13 cellular contexts compared by ENCODE assay signal in genomic region chr1:157135646-157136045, GRCh38. TPM values are rescaled to one million over a fixed set of nuclear protein-coding genes. Genes with fewer than 3 reads are reported as not detected.
DNase-seq lines count a peak whose midpoint lies in the region; ATAC-seq, FAIRE-seq and TF ChIP-seq lines count a peak whose summit lies in the region.
"Had no signal": no experiment of that assay in that cellular context is flagged by ENCODE, and none has a peak within 500 bp of the region (broad histone marks: within the 10 kb centered on the region; RNA-seq: fewer than 3 reads in every experiment).

No MANE protein-coding gene starts in this region.

- H2AFZ ChIP-seq in HCT116 (ENCODE audit: low read depth, low read length, poor library complexity, severe bottlenecking): no peak overlapping the region
- H2AFZ ChIP-seq in astrocyte (ENCODE audit: low read depth, low read length): no peak overlapping the region
- no peak overlapping the region for H2AFZ ChIP-seq in mesenchymal stem cell (ENCODE audit: low read depth, low read length)

- no peak overlapping the region for H3K14ac ChIP-seq in mesenchymal stem cell (ENCODE audit: low read length in 2 of 2)

- WGBS in A549 (ENCODE audit: missing lambda C conversion rate): 70% methylated on average over 1 of the region's 1 CpG
- WGBS in mesenchymal stem cell: no CpG with 5 or more reads among the region's 1 CpG

- H3K36me3 Mint-ChIP-seq in astrocyte (ENCODE audit: low read depth, unreplicated experiment): peaks cover 22% of the 10 kb centered on the region

- H3K9me3 ChIP-seq in A549 (no peaks in the 10 kb centered on the region), HCT116 (ENCODE audit: control insufficient read depth in 1 of 2, insufficient read depth in 1 of 2, low read depth in 1 of 2, low read length in 2 of 2) (no peaks in the 10 kb centered on the region), astrocyte (ENCODE audit: insufficient read depth, low read depth, low read length) (no peaks in the 10 kb centered on the region), mesenchymal stem cell (ENCODE audit: control insufficient read depth, low read length) (no peaks in the 10 kb centered on the region)
- H3K9me3 ChIP-seq: BLaER1 had no signal

- no peak overlapping the region for H2AK5ac ChIP-seq in mesenchymal stem cell (ENCODE audit: low read length, severe bottlenecking)

- TF ChIP-seq POLR2A in A549 (IDR thresholded peaks at IDR 0.05; ENCODE audit: low read length) (no peak), HCT116 (IDR thresholded peaks at IDR 0.05; ENCODE audit: borderline replicate concordance, extremely low read depth, insufficient read depth, insufficient read length) (no peak)

- H4K91ac ChIP-seq in mesenchymal stem cell (ENCODE audit: low read length): no peak overlapping the region

- H2BK15ac ChIP-seq in mesenchymal stem cell (ENCODE audit: low read depth, poor library complexity, severe bottlenecking): no peak overlapping the region

- BruUV-seq in HCT116 (replicated peaks; lab: Mats Ljungman, UMichigan): no TSS peak

- no peak overlapping the region for H3K18ac ChIP-seq in mesenchymal stem cell (ENCODE audit: low read depth in 1 of 2, low read length in 2 of 2)

- H2BK12ac ChIP-seq in mesenchymal stem cell (ENCODE audit: low read length in 2 of 2): no peak overlapping the region

- ATAC-seq in A549 (no peak), HCT116 (no peak), GM21528 (IDR thresholded peaks at IDR 0.05; ENCODE audit: low FRiP score, unreplicated experiment) (no peak)
- ATAC-seq: Right ventricle myocardium inferior had no signal

- RAD21 ChIA-PET in HCT116 (lab: Charles Lee; ENCODE audit: low non-redundant PET in 1 of 2, low total read pairs in 2 of 2, uncharacterized antibody in 2 of 2, unreplicated experiment in 2 of 2): no interaction called here

- H3K9me2 ChIP-seq in HCT116 (ENCODE audit: insufficient read depth): no peaks in the 10 kb centered on the region

- H3K9me3 Mint-ChIP-seq in astrocyte (ENCODE audit: unreplicated experiment): no peaks in the 10 kb centered on the region

- peak overlapping the region; percentile 98 for H3K4me3 Mint-ChIP-seq in astrocyte (ENCODE audit: unreplicated experiment)

- H3K4me3 ChIP-seq in A549 (no peak overlapping the region), HCT116 (replicated peaks in 1 of 2; ENCODE audit: low read depth in 1 of 2, low read length in 2 of 2) (no peak overlapping the region), astrocyte (ENCODE audit: insufficient read depth, low read depth, low read length) (no peak overlapping the region), mesenchymal stem cell (ENCODE audit: insufficient read depth in 1 of 2, low read depth in 1 of 2, low read length in 2 of 2) (peak overlapping the region in 1 of 2 experiments; percentile 93)
- H3K4me3 ChIP-seq: BLaER1 had no signal

- TF ChIP-seq CTCF in A549 (IDR thresholded peaks at IDR 0.05): no peak
- TF ChIP-seq CTCF in HCT116 (IDR thresholded peaks at IDR 0.05 in 2 of 3, conservative IDR thresholded peaks at IDR 0.05 in 1 of 3; ENCODE audit: borderline replicate concordance in 1 of 3, insufficient read depth in 1 of 3, low read depth in 2 of 3, low read length in 2 of 3): no peak
- no peak for TF ChIP-seq CTCF in astrocyte (IDR thresholded peaks at IDR 0.05; ENCODE audit: insufficient read depth, low read depth, low read length)

- no peak overlapping the region for H4K8ac ChIP-seq in mesenchymal stem cell (ENCODE audit: low read length)

- no peak for FAIRE-seq in A549 (lab: Jason Lieb, UNC)
- FAIRE-seq in astrocyte (lab: Jason Lieb, UNC): no peak

- H2BK5ac ChIP-seq in mesenchymal stem cell (ENCODE audit: low read depth, low read length, poor library complexity, severe bottlenecking): no peak overlapping the region

- H4K20me1 ChIP-seq in HCT116 (ENCODE audit: insufficient read depth) (peaks cover 7% of the 10 kb centered on the region; the same call in 1 of the 2 replicates), astrocyte (ENCODE audit: insufficient read depth, low read length) (peaks cover 54% of the 10 kb centered on the region)

- peaks cover 46% of the 10 kb centered on the region for H3K4me1 Mint-ChIP-seq in astrocyte (ENCODE audit: low read depth, unreplicated experiment)

- POLR2A ChIA-PET in A549 (lab: Yijun Ruan, JAX) (no interaction called here), HCT116 (lab: Charles Lee) (no interaction called here)

- peak overlapping the region; percentile 88; the same call in 2 of the 3 replicates for H3K4me2 ChIP-seq in A549
- peak overlapping the region; percentile 90; the same call in 1 of the 2 replicates for H3K4me2 ChIP-seq in HCT116 (ENCODE audit: low read length)
- H3K4me2 ChIP-seq in astrocyte (ENCODE audit: low read length): no peak overlapping the region
- no peak overlapping the region for H3K4me2 ChIP-seq in mesenchymal stem cell (ENCODE audit: low read length, poor library complexity, severe bottlenecking)

- H3K36me3 ChIP-seq in HCT116 (ENCODE audit: control insufficient read depth in 1 of 2, insufficient read depth in 2 of 2, low read length in 2 of 2): peaks cover 38 to 44% of the 10 kb centered on the region in 2 experiments
- H3K36me3 ChIP-seq in astrocyte (ENCODE audit: insufficient read depth, low read length): peaks cover 51% of the 10 kb centered on the region
- peaks cover 13 to 55% of the 10 kb centered on the region in 2 experiments for H3K36me3 ChIP-seq in mesenchymal stem cell (ENCODE audit: control insufficient read depth in 1 of 2, insufficient read depth in 2 of 2, low read depth in 1 of 2, low read length in 2 of 2)

- H3K27ac ChIP-seq in A549 (no peak overlapping the region), HCT116 (ENCODE audit: low read depth, low read length) (no peak overlapping the region), astrocyte (ENCODE audit: low read depth, low read length) (no peak overlapping the region), mesenchymal stem cell (ENCODE audit: low read length, poor library complexity, severe bottlenecking) (no peak overlapping the region)
- H3K27ac ChIP-seq: BLaER1 had no signal

- H3K9ac ChIP-seq in HCT116 (ENCODE audit: low read length) (no peak overlapping the region), astrocyte (ENCODE audit: low read length) (no peak overlapping the region), mesenchymal stem cell (ENCODE audit: low read length) (peak overlapping the region; percentile 96)

- TF ChIP-seq RAD21 in A549 (conservative IDR thresholded peaks at IDR 0.05 in 1 of 2, IDR thresholded peaks at IDR 0.05 in 1 of 2) (no peak), HCT116 (IDR thresholded peaks at IDR 0.05; ENCODE audit: low read depth) (no peak)

- peaks cover 14% of the 10 kb centered on the region for H3K79me1 ChIP-seq in mesenchymal stem cell (replicated peaks; ENCODE audit: low read length, poor library complexity, severe bottlenecking)

- CTCF ChIA-PET in A549 (lab: Yijun Ruan, JAX) (interaction anchor here (1.3 to 5.8 kb wide), 6 partner anchors 11 to 360 kb away, joined by 3 to 43 read pairs (median 8); no protein-coding TSS in a partner anchor), HCT116 (lab: Charles Lee) (interaction anchor here (0.7 to 2.3 kb wide), 6 partner anchors 12 to 62 kb away, joined by 3 to 12 read pairs (median 4); no protein-coding TSS in a partner anchor)

- no peak overlapping the region for H3K4ac ChIP-seq in mesenchymal stem cell (ENCODE audit: low read depth in 1 of 2, low read length in 2 of 2)

- no peak overlapping the region for H2BK120ac ChIP-seq in mesenchymal stem cell (ENCODE audit: low read depth, low read length)

- H3K27me3 ChIP-seq in HCT116 (ENCODE audit: insufficient read depth, low read length) (no peaks in the 10 kb centered on the region), astrocyte (ENCODE audit: insufficient read depth, low read length) (no peaks in the 10 kb centered on the region), mesenchymal stem cell (ENCODE audit: control insufficient read depth in 1 of 2, insufficient read depth in 1 of 2, low read length in 2 of 2) (no peaks in the 10 kb centered on the region)
- H3K27me3 ChIP-seq: BLaER1 had no signal

- no peaks in the 10 kb centered on the region for H3K27me3 Mint-ChIP-seq in astrocyte (ENCODE audit: low read depth, unreplicated experiment)

- H3K79me2 ChIP-seq in HCT116 (ENCODE audit: insufficient read depth, low read length) (peaks cover 46% of the 10 kb centered on the region), astrocyte (ENCODE audit: insufficient read depth, low read length) (peaks cover 62% of the 10 kb centered on the region)

- no peak for TF ChIP-seq EP300 in A549 (IDR thresholded peaks at IDR 0.05)

- peak overlapping the region; percentile 42 for H3K27ac Mint-ChIP-seq in astrocyte (ENCODE audit: unreplicated experiment)

- H3K4me1 ChIP-seq in A549 (peaks cover 14% of the 10 kb centered on the region), HCT116 (ENCODE audit: control insufficient read depth in 1 of 2, insufficient read depth in 2 of 2, low read length in 2 of 2) (peaks cover 13 to 25% of the 10 kb centered on the region in 2 experiments), astrocyte (ENCODE audit: insufficient read depth, low read length) (peaks cover 18% of the 10 kb centered on the region), mesenchymal stem cell (ENCODE audit: control insufficient read depth, insufficient read depth, low read depth, low read length) (peaks cover 2% of the 10 kb centered on the region)

- no peak overlapping the region for H3K23ac ChIP-seq in mesenchymal stem cell (ENCODE audit: low read length in 2 of 2)

- intact Hi-C loops in HCT116 (cut with micrococcal nuclease): loop anchor here (5.0 kb wide), 1 partner anchor 43 kb away; no protein-coding TSS in a partner anchor

- no peak for DNase-seq in A549 (ENCODE audit: low read depth in 1 of 2, low spot score in 1 of 2)
- no peak for DNase-seq in HCT116 (ENCODE audit: low read depth, low spot score)
- DNase-seq in astrocyte (ENCODE audit: low read depth): no peak
- DNase-seq in mesenchymal stem cell: no peak
- DNase-seq in nucleus accumbens (lab: John Stamatoyannopoulos, UW): no peak
- no peak for DNase-seq in hippocampal formation (lab: John Stamatoyannopoulos, UW)
- no peak for DNase-seq in COR-L47 (lab: John Stamatoyannopoulos, UW)
- DNase-seq: activated CD4-positive, alpha-beta T cell treated with anti-CD3 and anti-CD28 coated beads for 1 hour; Karpas-422; NCI-H446 treated with DMSO at 0.1 percent for 48 hours had no signal

RNA-seq across cellular contexts. Expression of gene ETV3, which starts 2.5 kb away (rescaled TPM):
- polyA plus RNA-seq in A549 (2011; rRNA removed): 12.3 and 14.5 TPM in 2 replicates
- polyA plus RNA-seq in A549 (2012; cell fraction: cytosol; rRNA removed): 3.5 and 3.9 TPM in 2 replicates
- 3.6 and 5.2 TPM in 2 replicates for polyA plus RNA-seq in A549 (2012; cell fraction: nucleus; rRNA removed)
- polyA plus RNA-seq in A549 (2017; fragmentation: RNase III; extraction: RNeasy Plus Mini Kit Qiagen cat#74134 plus additional on column Dnase treatment): 10.2 to 11.1 TPM (median 11.1 TPM) in 3 replicates
- 27.8 and 30.7 TPM in 2 replicates for polyA minus RNA-seq in A549 (2011; rRNA and poly(A)+ RNA removed)
- total RNA-seq in HCT116 (2021; ENCODE audit: unreplicated experiment): 21.2 TPM
- 10.0 and 11.0 TPM in 2 replicates for polyA plus RNA-seq in HCT116 (2012)
- 35.4 and 37.5 TPM in 2 replicates for total RNA-seq in astrocyte
- 9.1 TPM for polyA plus RNA-seq in mesenchymal stem cell (2013, experiment 1 of 2)
- polyA plus RNA-seq in mesenchymal stem cell (2013, experiment 2 of 2): 8.6 TPM

RNA-seq across cellular contexts. Expression of gene ETV3L, which starts 36.0 kb away (rescaled TPM):
- not detected in 2 replicates for polyA plus RNA-seq in A549 (2011; rRNA removed)
- not detected in 2 replicates for polyA plus RNA-seq in A549 (2012; cell fraction: cytosol; rRNA removed)
- not detected in 2 replicates for polyA plus RNA-seq in A549 (2012; cell fraction: nucleus; rRNA removed)
- not detected in 3 replicates for polyA plus RNA-seq in A549 (2017; fragmentation: RNase III; extraction: RNeasy Plus Mini Kit Qiagen cat#74134 plus additional on column Dnase treatment)
- polyA minus RNA-seq in A549 (2011; rRNA and poly(A)+ RNA removed): not detected in 2 replicates
- total RNA-seq in HCT116 (2021; ENCODE audit: unreplicated experiment): not detected
- polyA plus RNA-seq in HCT116 (2012): not detected in 2 replicates
- total RNA-seq in astrocyte: not detected in 2 replicates
- polyA plus RNA-seq in mesenchymal stem cell (2013, experiment 1 of 2): not detected
- polyA plus RNA-seq in mesenchymal stem cell (2013, experiment 2 of 2): not detected
- total RNA-seq: Right ventricle myocardium inferior had no signal

Comparison
In these comparisons a context has a peak if more than half of its experiments do, and no peak if none do; other contexts are left out.
1. H3K4me2 ChIP-seq: peak in A549 (single experiment) and HCT116 (single experiment); none in astrocyte (single experiment) and mesenchymal stem cell (single experiment).